22 cellular contexts compared by ENCODE assay signal in genomic region chr1:91032349-91032748, GRCh38.
"Had no signal": no experiment of that assay in that cellular context is flagged by ENCODE, and none has a peak within 500 bp of the region (broad histone marks: within the 10 kb centered on the region; RNA-seq: fewer than 3 reads in every experiment).

No MANE protein-coding gene starts in this region.

- H2AFZ ChIP-seq: hepatocyte had no signal

- DNase-seq: dermis blood vessel endothelial cell; dorsolateral prefrontal cortex; effector CD4-positive, alpha-beta T cell; effector memory CD4-positive, alpha-beta T cell; foreskin keratinocyte; heart left ventricle; hypothalamus; immature natural killer cell; islet precursor cell; kidney; kidney glomerular epithelial cell; left lung; left ventricle myocardium superior; lower lobe of right lung; mesenchymal stem cell; naive thymus-derived CD4-positive, alpha-beta T cell had no signal

- H3K27ac Mint-ChIP-seq: immature natural killer cell; mesothelial cell of epicardium; naive thymus-derived CD4-positive, alpha-beta T cell had no signal

- H3K36me3 Mint-ChIP-seq: immature natural killer cell; mesothelial cell of epicardium; naive thymus-derived CD4-positive, alpha-beta T cell had no signal

- H3K9me3 ChIP-seq: esophagus muscularis mucosa, gastroesophageal sphincter, heart left ventricle, left lung, lower lobe of right lung had no signal

- H3K4me3 Mint-ChIP-seq: immature natural killer cell; mesothelial cell of epicardium; naive thymus-derived CD4-positive, alpha-beta T cell had no signal

- FAIRE-seq: endothelial cell of umbilical vein had no signal

- H3K27me3 ChIP-seq: hepatocyte, left lung had no signal

- H3K27ac ChIP-seq: coronary artery, dorsolateral prefrontal cortex, esophagus muscularis mucosa, foreskin keratinocyte, gastroesophageal sphincter, heart left ventricle, hepatocyte, left lung, lower lobe of right lung had no signal

- H3K4me1 ChIP-seq: foreskin keratinocyte, heart left ventricle, left lung, lower lobe of right lung had no signal

- H3K4me2 ChIP-seq: hepatocyte had no signal

- H3K36me3 ChIP-seq: esophagus muscularis mucosa, gastroesophageal sphincter, heart left ventricle, left lung, lower lobe of right lung had no signal

- H3K9me3 Mint-ChIP-seq: immature natural killer cell, mesothelial cell of epicardium had no signal

- H3K4me1 Mint-ChIP-seq: immature natural killer cell; naive thymus-derived CD4-positive, alpha-beta T cell had no signal

- H3K4me3 ChIP-seq: coronary artery, dorsolateral prefrontal cortex, esophagus muscularis mucosa, gastroesophageal sphincter, heart left ventricle, hepatocyte, left lung, lower lobe of right lung had no signal

- ATAC-seq: foreskin keratinocyte; gastroesophageal sphincter; heart left ventricle; left lung; left ventricle myocardium superior; lower lobe of right lung; naive thymus-derived CD4-positive, alpha-beta T cell had no signal

- H3K79me2 ChIP-seq: hepatocyte had no signal
